In the genomic region with DNA sequence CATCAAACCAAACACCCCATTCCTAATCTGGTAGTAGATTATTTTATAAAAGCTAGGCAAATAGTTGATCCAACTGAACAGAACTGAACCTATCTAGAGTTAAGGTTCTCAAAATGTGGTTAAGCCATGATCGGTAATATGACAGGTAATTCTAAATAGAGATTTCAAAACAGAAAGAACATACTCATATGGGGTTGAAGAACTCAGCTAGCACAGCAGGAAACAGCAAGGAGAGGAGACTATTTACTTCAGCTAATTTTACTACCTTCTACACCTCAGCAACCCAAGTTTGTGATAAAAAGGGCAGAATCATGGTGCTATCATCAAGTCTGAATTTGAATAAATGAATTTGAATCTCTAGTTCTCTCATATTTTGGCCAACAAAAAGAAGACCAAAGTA, we compare ENCODE assay signal across 20 cellular contexts.
DNase-seq lines count a peak whose midpoint lies in the region; ATAC-seq lines count a peak whose summit lies in the region.
"Had no signal": no experiment of that assay in that cellular context is flagged by ENCODE, and none has a peak within 500 bp of the region (broad histone marks: within the 10 kb centered on the region; RNA-seq: fewer than 3 reads in every experiment).

No MANE protein-coding gene starts in this region.

- peak overlapping the region; percentile 22 for H3K27ac Mint-ChIP-seq in stimulated activated naive CD8-positive, alpha-beta T cell treated with anti-CD3 and anti-CD28 coated beads, Interleukin-15, Interleukin-2, amounts not matched to agents 100 ng/mL and 50 ng/mL, for 24 hours
- H3K27ac Mint-ChIP-seq in central memory CD8-positive, alpha-beta T cell (ENCODE audit: low read depth), result peak overlapping the region; percentile 45
- peak overlapping the region in 1 of 2 donors; percentile 85 for H3K27ac Mint-ChIP-seq in stimulated activated naive CD8-positive, alpha-beta T cell treated with anti-CD3 and anti-CD28 coated beads, Interleukin-15, amount 100 ng/mL, for 72 hours
- H3K27ac Mint-ChIP-seq: nephron progenitor cell, type B pancreatic cell had no signal

- peaks cover 20% of the 10 kb centered on the region for H3K4me1 Mint-ChIP-seq in stimulated activated naive CD8-positive, alpha-beta T cell treated with anti-CD3 and anti-CD28 coated beads, Interleukin-15, Interleukin-2, amounts not matched to agents 100 ng/mL and 50 ng/mL, for 24 hours (ENCODE audit: low read depth)
- H3K4me1 Mint-ChIP-seq in central memory CD8-positive, alpha-beta T cell, result peaks cover 62% of the 10 kb centered on the region
- peaks cover 78% of the 10 kb centered on the region for H3K4me1 Mint-ChIP-seq in stimulated activated naive CD8-positive, alpha-beta T cell treated with anti-CD3 and anti-CD28 coated beads, Interleukin-15, amount 100 ng/mL, for 72 hours
- H3K4me1 Mint-ChIP-seq: nephron progenitor cell had no signal

- peaks cover 42% of the 10 kb centered on the region for H3K36me3 Mint-ChIP-seq in stimulated activated naive CD8-positive, alpha-beta T cell treated with anti-CD3 and anti-CD28 coated beads, Interleukin-15, Interleukin-2, amounts not matched to agents 100 ng/mL and 50 ng/mL, for 24 hours (ENCODE audit: low read depth)
- H3K36me3 Mint-ChIP-seq in central memory CD8-positive, alpha-beta T cell (ENCODE audit: insufficient read depth), result peaks cover 41% of the 10 kb centered on the region

- no peaks in the 10 kb centered on the region for H3K9me3 Mint-ChIP-seq in stimulated activated naive CD8-positive, alpha-beta T cell treated with anti-CD3 and anti-CD28 coated beads, Interleukin-15, Interleukin-2, amounts not matched to agents 100 ng/mL and 50 ng/mL, for 24 hours
- no peaks in the 10 kb centered on the region for H3K9me3 Mint-ChIP-seq in central memory CD8-positive, alpha-beta T cell
- H3K9me3 Mint-ChIP-seq in stimulated activated naive CD8-positive, alpha-beta T cell treated with anti-CD3 and anti-CD28 coated beads, Interleukin-15, amount 100 ng/mL, for 72 hours, result no peaks in the 10 kb centered on the region
- H3K9me3 Mint-ChIP-seq: nephron progenitor cell, type B pancreatic cell had no signal

- no peak overlapping the region for H3K4me3 Mint-ChIP-seq in stimulated activated naive CD8-positive, alpha-beta T cell treated with anti-CD3 and anti-CD28 coated beads, Interleukin-15, Interleukin-2, amounts not matched to agents 100 ng/mL and 50 ng/mL, for 24 hours
- H3K4me3 Mint-ChIP-seq in central memory CD8-positive, alpha-beta T cell, result peak overlapping the region; percentile 26
- peak overlapping the region; percentile 9 to 10 for H3K4me3 Mint-ChIP-seq in stimulated activated naive CD8-positive, alpha-beta T cell treated with anti-CD3 and anti-CD28 coated beads, Interleukin-15, amount 100 ng/mL, for 72 hours
- H3K4me3 Mint-ChIP-seq: nephron progenitor cell, type B pancreatic cell had no signal

- ATAC-seq in stimulated activated naive CD8-positive, alpha-beta T cell treated with anti-CD3 and anti-CD28 coated beads, Interleukin-15, Interleukin-2, amounts not matched to agents 100 U/mL and 50 U/mL, for 24 hours, result no peak
- ATAC-seq in HG02610 (IDR thresholded peaks at IDR 0.05; ENCODE audit: unreplicated experiment) (peak; percentile 45), HG03045 (IDR thresholded peaks at IDR 0.05; ENCODE audit: unreplicated experiment) (no peak), HG02642 (IDR thresholded peaks at IDR 0.05; ENCODE audit: poor library complexity, unreplicated experiment) (no peak)
- ATAC-seq in central memory CD8-positive, alpha-beta T cell (replicated peaks; ENCODE audit: extremely low read depth, poor library complexity, severe bottlenecking), result no peak
- ATAC-seq in stimulated activated naive CD8-positive, alpha-beta T cell treated with anti-CD3 and anti-CD28 coated beads, Interleukin-15, amount 100 ng/mL, for 72 hours, result peak; percentile 40
- ATAC-seq: right lobe of liver had no signal

- no peak for DNase-seq in stimulated activated naive CD8-positive, alpha-beta T cell treated with anti-CD3 and anti-CD28 coated beads, Interleukin-15, Interleukin-2, amounts not matched to agents 100 U/mL and 50 U/mL, for 24 hours
- DNase-seq in central memory CD8-positive, alpha-beta T cell (ENCODE audit: low spot score in 2 of 2), result no peak
- DNase-seq in stimulated activated naive CD8-positive, alpha-beta T cell treated with anti-CD3 and anti-CD28 coated beads, Interleukin-15, amount 100 ng/mL, for 72 hours, result no peak
- DNase-seq in COR-L47 (lab: John Stamatoyannopoulos, UW), result no peak
- DNase-seq: activated CD4-positive, alpha-beta T cell treated with anti-CD3 and anti-CD28 coated beads, Interleukin-2, amount 50 U/mL, for 1 hour; activated CD8-positive, alpha-beta memory T cell treated with anti-CD3 and anti-CD28 coated beads, Interleukin-2, amount 50 U/mL, for 48 hours; activated naive CD4-positive, alpha-beta T cell; foreskin melanocyte; GDM1; NCI-H1694; NCI-H2171; NCI-H524; nephron progenitor cell; Peyer's patch; right lobe of liver had no signal

- no peaks in the 10 kb centered on the region for H3K27me3 Mint-ChIP-seq in stimulated activated naive CD8-positive, alpha-beta T cell treated with anti-CD3 and anti-CD28 coated beads, Interleukin-15, Interleukin-2, amounts not matched to agents 100 ng/mL and 50 ng/mL, for 24 hours
- H3K27me3 Mint-ChIP-seq in central memory CD8-positive, alpha-beta T cell, result no peaks in the 10 kb centered on the region
- no peaks in the 10 kb centered on the region for H3K27me3 Mint-ChIP-seq in stimulated activated naive CD8-positive, alpha-beta T cell treated with anti-CD3 and anti-CD28 coated beads, Interleukin-15, amount 100 ng/mL, for 72 hours
- H3K27me3 Mint-ChIP-seq: type B pancreatic cell had no signal

Comparison
In these comparisons a context has a peak if more than half of its experiments do, and no peak if none do; other contexts are left out.
1. ATAC-seq: peak in HG02610 (single experiment) and stimulated activated naive CD8-positive, alpha-beta T cell treated with anti-CD3 and anti-CD28 coated beads, Interleukin-15, amount 100 ng/mL, for 72 hours (single experiment); none in stimulated activated naive CD8-positive, alpha-beta T cell treated with anti-CD3 and anti-CD28 coated beads, Interleukin-15, Interleukin-2, amounts not matched to agents 100 U/mL and 50 U/mL, for 24 hours (single experiment), central memory CD8-positive, alpha-beta T cell (single experiment), HG03045 (single experiment) and HG02642 (single experiment).